ENCODE assay signal across 7 cellular contexts in the genomic region with DNA sequence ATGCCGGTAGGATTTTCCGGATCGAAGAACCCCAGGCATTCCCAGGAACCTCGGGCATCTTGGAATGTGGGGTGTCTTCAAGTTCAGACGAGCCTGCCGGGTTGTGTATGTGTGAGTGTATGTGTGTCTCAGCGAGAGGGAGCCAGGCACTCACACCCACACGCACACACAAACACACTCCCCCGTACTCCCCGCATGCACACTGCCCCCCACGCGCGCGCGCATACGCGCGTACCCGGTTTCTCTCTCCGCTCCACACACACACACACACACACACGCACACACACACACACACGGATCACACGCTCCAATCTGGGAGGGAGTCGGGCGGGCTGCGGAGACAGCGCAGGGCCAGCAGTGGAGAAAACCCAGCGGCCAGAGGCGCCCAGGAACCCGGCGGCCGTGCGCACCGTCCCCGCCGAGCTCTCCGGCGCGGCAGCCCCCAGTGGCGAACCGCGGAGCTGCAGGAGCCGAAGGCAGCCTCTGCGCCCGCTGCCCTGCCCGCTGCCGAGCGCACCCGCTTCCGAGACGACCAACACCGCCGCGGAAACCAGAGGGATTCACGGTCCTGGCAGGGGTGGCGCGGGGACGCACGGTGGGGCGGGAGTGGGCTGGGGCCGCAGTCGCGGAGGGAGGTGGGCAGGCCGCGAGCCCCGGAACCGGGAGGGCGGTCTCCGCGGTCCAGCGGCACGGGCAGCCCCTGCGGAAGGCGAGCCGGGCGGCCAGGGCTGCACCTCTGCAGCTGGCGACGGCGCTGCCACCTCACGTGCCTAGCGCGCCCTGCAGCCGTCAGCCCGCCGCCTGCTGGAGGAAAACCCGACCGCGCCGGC. TPM values are rescaled to one million over a fixed set of nuclear protein-coding genes. Genes with fewer than 3 reads are reported as not detected.
DNase-seq lines count a peak whose midpoint lies in the region; ATAC-seq, FAIRE-seq and TF ChIP-seq lines count a peak whose summit lies in the region.

A gene (minus strand): TSS at position 125 of the 830 bp plus-strand sequence.

- DNase-seq in GM12892 (ENCODE audit: insufficient read length) (peak; percentile 71), NCI-H526 treated with DMSO at 0.1 percent for 48 hours (lab: John Stamatoyannopoulos, UW) (peak; percentile 71), erythroblast (lab: John Stamatoyannopoulos, UW) (peak; percentile 61 to 63)
- DNase-seq in activated T-cell treated with anti-CD3 and anti-CD28 coated beads, Interleukin-2, amount 50 U/mL, for 1 hour, result peak; percentile 77
- peak; percentile 13 to 28 for DNase-seq in stimulated activated CD8-positive, alpha-beta memory T cell treated with anti-CD3 and anti-CD28 coated beads, Interleukin-7, amount 100 ng/mL, for 1 hour (ENCODE audit: low read depth in 2 of 2)

- peak; percentile 78 for ATAC-seq in HG03139 (IDR thresholded peaks at IDR 0.05; ENCODE audit: unreplicated experiment)

- TF ChIP-seq POLR2A in GM12892 (IDR thresholded peaks at IDR 0.05; ENCODE audit: low read depth, low read length) (no peak), erythroblast (IDR thresholded peaks at IDR 0.05; ENCODE audit: low read length) (no peak)

- H3K27me3 ChIP-seq in muscle layer of duodenum (ENCODE audit: low read depth, low read length), result peaks cover 18% of the 10 kb centered on the region

- H3K4me1 ChIP-seq in muscle layer of duodenum (ENCODE audit: control insufficient read depth in 1 of 2, insufficient read depth in 2 of 2, low read length in 2 of 2), result peaks cover 4 to 20% of the 10 kb centered on the region in 2 donors

- H3K9me3 ChIP-seq in muscle layer of duodenum (ENCODE audit: control insufficient read depth in 1 of 2, low read length in 2 of 2), result no peaks in the 10 kb centered on the region

- no peak for FAIRE-seq in GM12892 (lab: Jason Lieb, UNC)

- no peaks in the 10 kb centered on the region for H3K36me3 ChIP-seq in muscle layer of duodenum (ENCODE audit: control insufficient read depth in 1 of 2, insufficient read depth in 2 of 2, low read length in 2 of 2)

- H3K27ac ChIP-seq in muscle layer of duodenum (ENCODE audit: low read length), result no peak within 1 kb of the TSS

- peak within 1 kb of the TSS; percentile 37 to 70 for H3K4me3 ChIP-seq in muscle layer of duodenum (ENCODE audit: low read depth in 1 of 2, low read length in 2 of 2)

RNA-seq across cellular contexts. Expression of the gene that starts here (rescaled TPM):
- polyA plus RNA-seq in GM12892 (2012; ENCODE audit: missing spikeins), result not detected

Comparison
In these comparisons a context has a peak if more than half of its experiments do, and no peak if none do; other contexts are left out.
1. DNase-seq: peak in every context shown above with its lines; median percentile 77 in activated T-cell treated with anti-CD3 and anti-CD28 coated beads, Interleukin-2, amount 50 U/mL, for 1 hour; 71 in GM12892; 71 in NCI-H526 treated with DMSO at 0.1 percent for 48 hours; 62 in erythroblast; 20 in stimulated activated CD8-positive, alpha-beta memory T cell treated with anti-CD3 and anti-CD28 coated beads, Interleukin-7, amount 100 ng/mL, for 1 hour.